Comparison of ENCODE assay signal across 14 cellular contexts in genomic region chr17:36087897-36088558, GRCh38. TPM values are rescaled to one million over a fixed set of nuclear protein-coding genes. Genes with fewer than 3 reads are reported as not detected.
DNase-seq lines count a peak whose midpoint lies in the region; ATAC-seq and TF ChIP-seq lines count a peak whose summit lies in the region.
"Not testable (repeated sequence)": the region's sequence is repeated elsewhere in the genome, so short reads cannot be mapped to it uniquely, and the experiment has no call there.
"Had no signal": no experiment of that assay in that cellular context is flagged by ENCODE, and none has a peak within 500 bp of the region (broad histone marks: within the 10 kb centered on the region; RNA-seq: fewer than 3 reads in every experiment).

No MANE protein-coding gene starts in this region.

- H3K27ac ChIP-seq in BLaER1 treated with 17β-estradiol and CSF1 and Interleukin-3, amounts not matched to agents 10 nM and 100 nM: peak overlapping the region; percentile 89 to 99 (median 94)
- peak overlapping the region; percentile 32 for H3K27ac ChIP-seq in skeletal muscle tissue (ENCODE audit: low read depth, low read length)

- H3K36me3 Mint-ChIP-seq in activated CD4-positive, alpha-beta T cell treated with anti-CD3 and anti-CD28 coated beads for 36 hours (ENCODE audit: low read depth); activated CD8-positive, alpha-beta memory T cell treated with anti-CD3 and anti-CD28 coated beads, Interleukin-2, amount 10 ng/mL, durations not matched to agents 7 days and 5 days; activated naive CD8-positive, alpha-beta T cell: not testable (repeated sequence)
- peaks cover 14% of the 10 kb centered on the region for H3K36me3 Mint-ChIP-seq in effector memory CD8-positive, alpha-beta T cell (ENCODE audit: insufficient read depth)

- POLR2A ChIA-PET in activated CD4-positive, alpha-beta T cell treated with anti-CD3 and anti-CD28 coated beads for 36 hours (lab: Charles Lee): interaction anchor here (3.2 kb wide), 1 partner anchor 31 kb away, joined by 37 read pairs; no protein-coding TSS in a partner anchor

- CTCF ChIA-PET in activated CD4-positive, alpha-beta T cell treated with anti-CD3 and anti-CD28 coated beads for 36 hours (lab: Charles Lee): interaction anchor here (0.8 to 1.1 kb wide), 2 partner anchors 14 to 16 kb away, joined by 3 read pairs; no protein-coding TSS in a partner anchor
- CTCF ChIA-PET in activated CD8-positive, alpha-beta memory T cell treated with anti-CD3 and anti-CD28 coated beads, Interleukin-2, amount 10 ng/mL, durations not matched to agents 7 days and 5 days (lab: Charles Lee): interaction anchor here (1.1 to 4.6 kb wide), 4 partner anchors 14 to 59 kb away, joined by 4 to 24 read pairs (median 11); no protein-coding TSS in a partner anchor

- not testable (repeated sequence) for TF ChIP-seq CTCF in GM12864 (IDR thresholded peaks at IDR 0.05; ENCODE audit: low read depth, low read length, missing control alignments)

- ATAC-seq in activated CD4-positive, alpha-beta T cell treated with anti-CD3 and anti-CD28 coated beads for 36 hours; activated CD8-positive, alpha-beta memory T cell treated with anti-CD3 and anti-CD28 coated beads, Interleukin-2, amount 10 ng/mL, durations not matched to agents 7 days and 5 days: not testable (repeated sequence)
- ATAC-seq in effector memory CD8-positive, alpha-beta T cell (replicated peaks): peak; percentile 67

- peak; percentile 46 for TF ChIP-seq POLR2A in GM18951 (IDR thresholded peaks at IDR 0.05; ENCODE audit: extremely low read depth, insufficient read depth, insufficient read length)

- peaks cover 47% of the 10 kb centered on the region for H3K4me1 Mint-ChIP-seq in activated CD4-positive, alpha-beta T cell treated with anti-CD3 and anti-CD28 coated beads for 36 hours
- H3K4me1 Mint-ChIP-seq in activated CD8-positive, alpha-beta memory T cell treated with anti-CD3 and anti-CD28 coated beads, Interleukin-2, amount 10 ng/mL, durations not matched to agents 7 days and 5 days: peaks cover 86% of the 10 kb centered on the region
- peaks cover 27% of the 10 kb centered on the region for H3K4me1 Mint-ChIP-seq in activated naive CD8-positive, alpha-beta T cell (ENCODE audit: low read depth)
- H3K4me1 Mint-ChIP-seq in effector memory CD8-positive, alpha-beta T cell (ENCODE audit: low read depth in 2 of 2): peaks cover 59 to 83% of the 10 kb centered on the region in 2 donors

- peaks cover 12% of the 10 kb centered on the region for H3K27me3 Mint-ChIP-seq in activated CD4-positive, alpha-beta T cell treated with anti-CD3 and anti-CD28 coated beads for 36 hours
- H3K27me3 Mint-ChIP-seq in activated CD8-positive, alpha-beta memory T cell treated with anti-CD3 and anti-CD28 coated beads, Interleukin-2, amount 10 ng/mL, durations not matched to agents 7 days and 5 days; activated naive CD8-positive, alpha-beta T cell; effector memory CD8-positive, alpha-beta T cell: not testable (repeated sequence)

- DNase-seq in GM12864 (ENCODE audit: low read depth): not testable (repeated sequence)
- DNase-seq in activated CD4-positive, alpha-beta T cell treated with anti-CD3 and anti-CD28 coated beads for 36 hours: peak; percentile 34
- DNase-seq in activated CD8-positive, alpha-beta memory T cell treated with anti-CD3 and anti-CD28 coated beads, Interleukin-2, amount 10 ng/mL, durations not matched to agents 7 days and 5 days: peak; percentile 59
- peak; percentile 52 to 70 (median 55) for DNase-seq in effector memory CD8-positive, alpha-beta T cell

- H3K27me3 ChIP-seq in BLaER1 treated with 17β-estradiol and CSF1 and Interleukin-3, amounts not matched to agents 10 nM and 100 nM: not testable (repeated sequence)
- H3K27me3 ChIP-seq in skeletal muscle tissue (ENCODE audit: control insufficient read depth in 3 of 3, insufficient read depth in 3 of 3, low read length in 3 of 3): peaks cover 0 to 11% (median 0%) of the 10 kb centered on the region in 3 donors

- H3K36me3 ChIP-seq in BLaER1 treated with 17β-estradiol and CSF1 and Interleukin-3, amounts not matched to agents 10 nM and 100 nM; skeletal muscle tissue (ENCODE audit: control insufficient read depth in 3 of 3, insufficient read depth in 3 of 3, low read length in 3 of 3): not testable (repeated sequence)

- peak overlapping the region; percentile 85 to 99 (median 88) for H3K4me2 ChIP-seq in BLaER1 treated with 17β-estradiol and CSF1 and Interleukin-3, amounts not matched to agents 10 nM and 100 nM

- not testable (repeated sequence) for H3K9me3 Mint-ChIP-seq in activated CD4-positive, alpha-beta T cell treated with anti-CD3 and anti-CD28 coated beads for 36 hours (ENCODE audit: low read depth); activated CD8-positive, alpha-beta memory T cell treated with anti-CD3 and anti-CD28 coated beads, Interleukin-2, amount 10 ng/mL, durations not matched to agents 7 days and 5 days (ENCODE audit: low read depth); activated naive CD8-positive, alpha-beta T cell (ENCODE audit: low read depth); effector memory CD8-positive, alpha-beta T cell

- not testable (repeated sequence) for H3K9me3 ChIP-seq in BLaER1 treated with 17β-estradiol and CSF1 and Interleukin-3, amounts not matched to agents 10 nM and 100 nM (replicated peaks in 1 of 11); skeletal muscle tissue (ENCODE audit: control insufficient read depth in 3 of 3, low read length in 3 of 3)

- in situ Hi-C loops in GM18951 (cut with MboI; ENCODE audit: low sequenced_read_pairs, unreplicated experiment): not testable (repeated sequence)

- H3K4me3 ChIP-seq in BLaER1 treated with 17β-estradiol and CSF1 and Interleukin-3, amounts not matched to agents 10 nM and 100 nM: peak overlapping the region; percentile 48 to 71 (median 62); a peak in 19 of 20 replicates
- H3K4me3 ChIP-seq in GM12864 (ENCODE audit: low read depth, low read length): peak overlapping the region; percentile 55
- not testable (repeated sequence) for H3K4me3 ChIP-seq in skeletal muscle tissue (ENCODE audit: low read length in 3 of 3)

- H3K27ac Mint-ChIP-seq in activated CD4-positive, alpha-beta T cell treated with anti-CD3 and anti-CD28 coated beads for 36 hours: peak overlapping the region; percentile 38
- H3K27ac Mint-ChIP-seq in activated CD8-positive, alpha-beta memory T cell treated with anti-CD3 and anti-CD28 coated beads, Interleukin-2, amount 10 ng/mL, durations not matched to agents 7 days and 5 days: peak overlapping the region; percentile 77
- H3K27ac Mint-ChIP-seq in activated naive CD8-positive, alpha-beta T cell: not testable (repeated sequence)
- peak overlapping the region; percentile 96 to 99 for H3K27ac Mint-ChIP-seq in effector memory CD8-positive, alpha-beta T cell

- peaks cover 70 to 94% (median 83%) of the 10 kb centered on the region in 10 experiments for H3K4me1 ChIP-seq in BLaER1 treated with 17β-estradiol and CSF1 and Interleukin-3, amounts not matched to agents 10 nM and 100 nM
- H3K4me1 ChIP-seq in skeletal muscle tissue (ENCODE audit: control insufficient read depth in 3 of 3, insufficient read depth in 3 of 3, low read length in 3 of 3): not testable (repeated sequence)

- H3K9ac ChIP-seq in BLaER1 treated with 17β-estradiol and CSF1 and Interleukin-3, amounts not matched to agents 10 nM and 100 nM: peak overlapping the region; percentile 81 to 98 (median 84); a peak in 20 of 22 replicates
- not testable (repeated sequence) for H3K9ac ChIP-seq in skeletal muscle tissue (ENCODE audit: low read depth in 1 of 3, low read length in 3 of 3)

- H4K20me1 ChIP-seq in BLaER1 treated with 17β-estradiol and CSF1 and Interleukin-3, amounts not matched to agents 10 nM and 100 nM: not testable (repeated sequence)

- intact Hi-C loops in activated CD4-positive, alpha-beta T cell treated with anti-CD3 and anti-CD28 coated beads for 36 hours (cut with DNase I, micrococcal nuclease): not testable (repeated sequence)

- H3K4me3 Mint-ChIP-seq in activated CD4-positive, alpha-beta T cell treated with anti-CD3 and anti-CD28 coated beads for 36 hours: peak overlapping the region; percentile 50
- peak overlapping the region; percentile 74 for H3K4me3 Mint-ChIP-seq in activated CD8-positive, alpha-beta memory T cell treated with anti-CD3 and anti-CD28 coated beads, Interleukin-2, amount 10 ng/mL, durations not matched to agents 7 days and 5 days
- H3K4me3 Mint-ChIP-seq in activated naive CD8-positive, alpha-beta T cell: peak overlapping the region; percentile 9
- peak overlapping the region; percentile 65 to 78 for H3K4me3 Mint-ChIP-seq in effector memory CD8-positive, alpha-beta T cell

RNA-seq across cellular contexts. Expression of gene CCL3, which starts 1.9 kb away (rescaled TPM):
- 100 to 1,000 TPM; 287 to 296 TPM for total RNA-seq in activated CD4-positive, alpha-beta T cell treated with anti-CD3 and anti-CD28 coated beads for 36 hours
- total RNA-seq in activated CD8-positive, alpha-beta memory T cell treated with anti-CD3 and anti-CD28 coated beads, Interleukin-2, amount 10 ng/mL, durations not matched to agents 7 days and 5 days: 100 to 1,000 TPM in 1 of 2 experiments, 10 to 100 TPM in 1; 77.2 to 634 TPM
- total RNA-seq in skeletal muscle tissue: 7.3 TPM
- total RNA-seq: Caco-2, H4, LHCN-M2, MCF 10A, PC-3 had no signal

RNA-seq across cellular contexts. Expression of gene CCL4, which starts 15.6 kb away (rescaled TPM):
- total RNA-seq in activated CD4-positive, alpha-beta T cell treated with anti-CD3 and anti-CD28 coated beads for 36 hours: 100 to 1,000 TPM; 290 to 311 TPM
- 100 to 1,000 TPM in 1 of 2 experiments, 10 to 100 TPM in 1; 66.7 to 367 TPM for total RNA-seq in activated CD8-positive, alpha-beta memory T cell treated with anti-CD3 and anti-CD28 coated beads, Interleukin-2, amount 10 ng/mL, durations not matched to agents 7 days and 5 days
- total RNA-seq in skeletal muscle tissue: 1.6 TPM
- total RNA-seq: Caco-2, H4, LHCN-M2, MCF 10A, PC-3 had no signal

RNA-seq across cellular contexts. Expression of gene CCL18, which starts 24.0 kb away (rescaled TPM):
- total RNA-seq in activated CD4-positive, alpha-beta T cell treated with anti-CD3 and anti-CD28 coated beads for 36 hours: not detected
- not detected for total RNA-seq in activated CD8-positive, alpha-beta memory T cell treated with anti-CD3 and anti-CD28 coated beads, Interleukin-2, amount 10 ng/mL, durations not matched to agents 7 days and 5 days
- not detected for total RNA-seq in skeletal muscle tissue
- total RNA-seq: Caco-2; CD4-positive, alpha-beta T cell; H4; LHCN-M2; MCF 10A; PC-3 had no signal

Comparison
In these comparisons a context has a peak if more than half of its experiments do, and no peak if none do; other contexts are left out.
1. H3K4me3 Mint-ChIP-seq: peak in every context shown above with its lines; median percentile 74 in activated CD8-positive, alpha-beta memory T cell treated with anti-CD3 and anti-CD28 coated beads, Interleukin-2, amount 10 ng/mL, durations not matched to agents 7 days and 5 days; 72 in effector memory CD8-positive, alpha-beta T cell; 50 in activated CD4-positive, alpha-beta T cell treated with anti-CD3 and anti-CD28 coated beads for 36 hours; 9 in activated naive CD8-positive, alpha-beta T cell.
2. RNA of gene CCL4, which starts 15.6 kb away (total RNA-seq): 66.7 to 367 TPM in activated CD8-positive, alpha-beta memory T cell treated with anti-CD3 and anti-CD28 coated beads, Interleukin-2, amount 10 ng/mL, durations not matched to agents 7 days and 5 days and 290 to 311 TPM in activated CD4-positive, alpha-beta T cell treated with anti-CD3 and anti-CD28 coated beads for 36 hours; 1.6 TPM in skeletal muscle tissue (single experiment); every median in the first group is over 10 times any median in the second.